ENCODE assay signal across 12 cellular contexts in genomic region chr16:50303605-50304466, GRCh38. TPM values are rescaled to one million over a fixed set of nuclear protein-coding genes. Genes with fewer than 3 reads are reported as not detected.
A peak's percentile ranks its signal among the peaks of the same experiment; 100 is the strongest.
DNase-seq lines count a peak whose midpoint lies in the region; ATAC-seq and TF ChIP-seq lines count a peak whose summit lies in the region.
"Had no signal": no experiment of that assay in that cellular context is flagged by ENCODE, and none has a peak within 500 bp of the region (broad histone marks: within the 10 kb centered on the region; RNA-seq: fewer than 3 reads in every experiment).

No MANE protein-coding gene starts in this region.

- peak; percentile 62 for DNase-seq in activated effector memory CD4-positive, alpha-beta T cell treated with anti-CD3 and anti-CD28 coated beads, Interleukin-2, amount 50 U/mL, for 16 hours
- DNase-seq in activated effector memory CD4-positive, alpha-beta T cell treated with Interleukin-2 at 50 U/mL for 16 hours: no peak
- DNase-seq in RWPE2 (ENCODE audit: low spot score) (peak; percentile 68), iris pigment epithelial cell (ENCODE audit: low read depth) (peak; percentile 89), suprapubic skin (ENCODE audit: low spot score in 2 of 2) (peak; percentile 63 to 78), mesendoderm (no peak)
- DNase-seq: activated CD8-positive, alpha-beta T cell treated with anti-CD3 and anti-CD28 coated beads for 36 hours; NCI-H446 treated with DMSO at 0.1 percent for 48 hours had no signal

- no peak overlapping the region for H2AK5ac ChIP-seq in mesendoderm (ENCODE audit: low read length)

- H3K36me3 ChIP-seq in RWPE2 (ENCODE audit: low read depth) (no peaks in the 10 kb centered on the region), suprapubic skin (peaks cover 11% of the 10 kb centered on the region), mesendoderm (ENCODE audit: control insufficient read depth, insufficient read depth, low read length) (no peaks in the 10 kb centered on the region)
- H3K36me3 ChIP-seq: prostate gland had no signal

- H3K4me2 ChIP-seq in mesendoderm (ENCODE audit: low read length): no peak overlapping the region

- TF ChIP-seq CTCF in RWPE2 (IDR thresholded peaks at IDR 0.05; ENCODE audit: poor library complexity, severe bottlenecking) (no peak), suprapubic skin (IDR thresholded peaks at IDR 0.05) (no peak)

- H3K9ac ChIP-seq in mesendoderm (ENCODE audit: low read length): no peak overlapping the region

- no peak overlapping the region for H3K18ac ChIP-seq in mesendoderm (ENCODE audit: low read length)

- H3K79me2 ChIP-seq in mesendoderm (ENCODE audit: control insufficient read depth, insufficient read depth, low read length): no peaks in the 10 kb centered on the region

- H3K23ac ChIP-seq in mesendoderm (ENCODE audit: low read length): no peak overlapping the region

- no peak overlapping the region for H3K27ac ChIP-seq in RWPE2 (ENCODE audit: poor library complexity, severe bottlenecking)
- no peak overlapping the region for H3K27ac ChIP-seq in suprapubic skin
- H3K27ac ChIP-seq in mesendoderm (ENCODE audit: low read depth, low read length): no peak overlapping the region
- H3K27ac ChIP-seq: prostate gland had no signal

- H3K79me1 ChIP-seq in mesendoderm (ENCODE audit: low read length): no peaks in the 10 kb centered on the region

- no peak overlapping the region for H2BK120ac ChIP-seq in mesendoderm (ENCODE audit: low read depth, low read length)

- H3K27me3 ChIP-seq in RWPE2 (ENCODE audit: insufficient read depth, poor library complexity, severe bottlenecking): no peaks in the 10 kb centered on the region
- no peaks in the 10 kb centered on the region for H3K27me3 ChIP-seq in suprapubic skin
- H3K27me3 ChIP-seq in mesendoderm (ENCODE audit: insufficient read depth, low read length, poor library complexity): no peaks in the 10 kb centered on the region

- H2BK5ac ChIP-seq in mesendoderm (ENCODE audit: low read length): no peak overlapping the region

- H3K4me1 ChIP-seq in RWPE2 (ENCODE audit: insufficient read depth, poor library complexity, severe bottlenecking): peaks cover 4% of the 10 kb centered on the region
- no peaks in the 10 kb centered on the region for H3K4me1 ChIP-seq in suprapubic skin
- no peaks in the 10 kb centered on the region for H3K4me1 ChIP-seq in mesendoderm (ENCODE audit: control insufficient read depth, low read depth, low read length)
- H3K4me1 ChIP-seq: HAP-1, prostate gland had no signal

- TF ChIP-seq POLR2A in suprapubic skin (IDR thresholded peaks at IDR 0.05): no peak

- no peak overlapping the region for H2BK15ac ChIP-seq in mesendoderm (replicated peaks; ENCODE audit: low read depth)

- no peak overlapping the region for H4K5ac ChIP-seq in mesendoderm (ENCODE audit: low read length)

- H3K9me3 ChIP-seq in RWPE2 (ENCODE audit: severe bottlenecking): no peaks in the 10 kb centered on the region
- no peaks in the 10 kb centered on the region for H3K9me3 ChIP-seq in suprapubic skin
- H3K9me3 ChIP-seq: HAP-1, prostate gland had no signal

- 88% methylated on average over 6 of the region's 33 CpGs for WGBS in suprapubic skin
- no CpG with 5 or more reads among the region's 33 CpGs for WGBS in mesendoderm (ENCODE audit: extremely low coverage, insufficient coverage, low lambda C conversion rate)

- H3K4me3 ChIP-seq in RWPE2 (ENCODE audit: severe bottlenecking): no peak overlapping the region
- H3K4me3 ChIP-seq in suprapubic skin: no peak overlapping the region
- H3K4me3 ChIP-seq in mesendoderm (ENCODE audit: low read length): no peak overlapping the region
- H3K4me3 ChIP-seq: HAP-1, prostate gland had no signal

- H3K4ac ChIP-seq in mesendoderm (ENCODE audit: low read depth, low read length): no peak overlapping the region

- TF ChIP-seq EP300 in suprapubic skin (IDR thresholded peaks at IDR 0.05): no peak

- no peak overlapping the region for H3K56ac ChIP-seq in mesendoderm (ENCODE audit: low read length)

- ATAC-seq in RWPE2 (ENCODE audit: low read depth) (no peak), HG02870 (IDR thresholded peaks at IDR 0.05; ENCODE audit: unreplicated experiment) (no peak), GM21526 (IDR thresholded peaks at IDR 0.05; ENCODE audit: low FRiP score, unreplicated experiment) (no peak)
- ATAC-seq: activated CD8-positive, alpha-beta T cell treated with anti-CD3 and anti-CD28 coated beads for 36 hours had no signal

- H4K8ac ChIP-seq in mesendoderm (ENCODE audit: low read depth, low read length): no peak overlapping the region

RNA-seq across cellular contexts. Expression of gene ADCY7, which starts 37.5 kb away (rescaled TPM):
- total RNA-seq in suprapubic skin: 10 to 100 TPM; 15.0 to 23.3 (median 16.9) TPM
- 0.58 TPM for polyA plus RNA-seq in mesendoderm (2013, experiment 1 of 2)
- 0.84 TPM for polyA plus RNA-seq in mesendoderm (2013, experiment 2 of 2)

Comparison
In these comparisons a context has a peak if more than half of its experiments do, and no peak if none do; other contexts are left out.
1. DNase-seq: peak in activated effector memory CD4-positive, alpha-beta T cell treated with anti-CD3 and anti-CD28 coated beads, Interleukin-2, amount 50 U/mL, for 16 hours (single experiment), RWPE2 (single experiment), iris pigment epithelial cell (single experiment) and suprapubic skin (2 of 2); none in activated effector memory CD4-positive, alpha-beta T cell treated with Interleukin-2 at 50 U/mL for 16 hours (single experiment) and mesendoderm (single experiment).